ENCODE assay signal across 12 cellular contexts in genomic region chr20:58446938-58447265, GRCh38.
"Had no signal": no experiment of that assay in that cellular context is flagged by ENCODE, and none has a peak within 500 bp of the region (broad histone marks: within the 10 kb centered on the region; RNA-seq: fewer than 3 reads in every experiment).

No MANE protein-coding gene starts in this region.

- H3K27ac Mint-ChIP-seq: activated T-helper 1 cell treated with anti-CD3 and anti-CD28 coated beads, Interleukin-12 subunit alpha, Interleukin-12 subunit beta, Interleukin-2, Interleukin-4 antibody, amounts not matched to agents 30 ng/mL and 10 ng/mL and 1 ng/mL, durations not matched to agents 14 hours and 24 hours and 36 hours; T-helper 2 cell treated with Interferon-gamma antibody and Interleukin-4, amounts not matched to agents 5 μg/mL and 100 μg/mL, for 36 hours had no signal

- H3K4me1 ChIP-seq: lower lobe of right lung had no signal

- H3K9me3 ChIP-seq: lower lobe of right lung had no signal

- DNase-seq: activated CD8-positive, alpha-beta T cell treated with anti-CD3 and anti-CD28 coated beads, Interleukin-2, amount 10 ng/mL, durations not matched to agents 7 days and 5 days; activated naive CD4-positive, alpha-beta T cell treated with Interleukin-2 at 50 U/mL for 16 hours; cerebellar nuclear complex; dermis blood vessel endothelial cell; lower lobe of right lung; stimulated activated CD4-positive, alpha-beta T cell treated with anti-CD3 and anti-CD28 coated beads, Interleukin-2, amount 100 ng/mL, for 48 hours; stimulated activated naive CD8-positive, alpha-beta T cell treated with anti-CD3 and anti-CD28 coated beads, Interleukin-15, Interleukin-2, amounts not matched to agents 100 U/mL and 50 U/mL, for 24 hours; SW 1271 had no signal

- H3K4me3 ChIP-seq: hepatocyte, lower lobe of right lung had no signal

- H3K4me2 ChIP-seq: hepatocyte had no signal

- H3K4me3 Mint-ChIP-seq: activated CD8-positive, alpha-beta T cell treated with anti-CD3 and anti-CD28 coated beads, Interleukin-2, amount 10 ng/mL, durations not matched to agents 7 days and 5 days; activated T-helper 1 cell treated with anti-CD3 and anti-CD28 coated beads, Interleukin-12 subunit alpha, Interleukin-12 subunit beta, Interleukin-2, Interleukin-4 antibody, amounts not matched to agents 30 ng/mL and 10 ng/mL and 1 ng/mL, durations not matched to agents 14 hours and 24 hours and 36 hours; nephron; T-helper 2 cell treated with Interferon-gamma antibody and Interleukin-4, amounts not matched to agents 5 μg/mL and 100 μg/mL, for 36 hours had no signal

- H3K27ac ChIP-seq: hepatocyte, lower lobe of right lung had no signal

- H2AFZ ChIP-seq: hepatocyte had no signal

- H3K9me3 Mint-ChIP-seq: activated T-helper 1 cell treated with anti-CD3 and anti-CD28 coated beads, Interleukin-12 subunit alpha, Interleukin-12 subunit beta, Interleukin-2, Interleukin-4 antibody, amounts not matched to agents 30 ng/mL and 10 ng/mL and 1 ng/mL, durations not matched to agents 14 hours and 24 hours and 36 hours; nephron; T-helper 2 cell treated with Interferon-gamma antibody and Interleukin-4, amounts not matched to agents 5 μg/mL and 100 μg/mL, for 36 hours had no signal

- H3K27me3 ChIP-seq: hepatocyte had no signal
